ENCODE assay signal across 16 cellular contexts in genomic region chr11:70901951-70902521, GRCh38.
A peak's percentile ranks its signal among the peaks of the same experiment; 100 is the strongest.
DNase-seq lines count a peak whose midpoint lies in the region; ATAC-seq and TF ChIP-seq lines count a peak whose summit lies in the region.
"Had no signal": no experiment of that assay in that cellular context is flagged by ENCODE, and none has a peak within 500 bp of the region (broad histone marks: within the 10 kb centered on the region; RNA-seq: fewer than 3 reads in every experiment).

No MANE protein-coding gene starts in this region.

- no peaks in the 10 kb centered on the region for H3K36me3 ChIP-seq in esophagus squamous epithelium
- H3K36me3 ChIP-seq in neuronal stem cell (replicated peaks in 1 of 2; ENCODE audit: control insufficient read depth in 2 of 2, insufficient read depth in 2 of 2, low read length in 2 of 2), result no peaks in the 10 kb centered on the region
- no peaks in the 10 kb centered on the region for H3K36me3 ChIP-seq in smooth muscle cell (ENCODE audit: low read depth)

- H3K18ac ChIP-seq in neuronal stem cell (ENCODE audit: low read length), result no peak overlapping the region

- no peak overlapping the region for H2BK15ac ChIP-seq in neuronal stem cell (ENCODE audit: low read length)

- H3F3A ChIP-seq in smooth muscle cell (ENCODE audit: low read depth), result no peaks in the 10 kb centered on the region

- H3K4me3 ChIP-seq in esophagus squamous epithelium (no peak overlapping the region), neuronal stem cell (ENCODE audit: low read length in 2 of 2) (no peak overlapping the region), smooth muscle cell (no peak overlapping the region)

- ATAC-seq in esophagus mucosa, result no peak
- ATAC-seq in HG03457 (IDR thresholded peaks at IDR 0.05; ENCODE audit: unreplicated experiment), result no peak
- ATAC-seq: activated CD4-positive, CD25-positive, alpha-beta regulatory T cell treated with anti-CD3 and anti-CD28 coated beads, Interleukin-2, amount 50 U/mL, for 24 hours; left lobe of liver; natural killer cell had no signal

- no peak for TF ChIP-seq CTCF in esophagus squamous epithelium (IDR thresholded peaks at IDR 0.05)
- TF ChIP-seq CTCF in smooth muscle cell (IDR thresholded peaks at IDR 0.05; ENCODE audit: borderline replicate concordance, insufficient read depth, poor library complexity, severe bottlenecking), result no peak

- no peak overlapping the region for H2BK12ac ChIP-seq in neuronal stem cell (ENCODE audit: low read length)

- no peak overlapping the region for H2BK5ac ChIP-seq in neuronal stem cell (ENCODE audit: low read length)

- no peak overlapping the region for H3K23ac ChIP-seq in neuronal stem cell (ENCODE audit: low read depth, low read length, poor library complexity)

- in situ Hi-C loops in G401 (cut with HindIII; ENCODE audit: low sequenced_read_pairs), result no loop called here

- DNase-seq in G401 (ENCODE audit: low spot score), result peak; percentile 83
- DNase-seq in NCI-H510A (lab: John Stamatoyannopoulos, UW), result peak; percentile 25
- DNase-seq in esophagus squamous epithelium (lab: John Stamatoyannopoulos, UW), result no peak
- DNase-seq in neuronal stem cell (ENCODE audit: low spot score), result no peak
- DNase-seq in H4 (ENCODE audit: low spot score), result no peak
- no peak for DNase-seq in smooth muscle cell (lab: John Stamatoyannopoulos, UW; ENCODE audit: unreplicated experiment)
- DNase-seq: activated naive CD4-positive, alpha-beta T cell treated with anti-CD3 and anti-CD28 coated beads for 36 hours; AML-193; erythroblast; natural killer cell; NCI-H1694 treated with DMSO at 0.1 percent for 48 hours; NCI-H69 had no signal

- no peaks in the 10 kb centered on the region for H3K79me2 ChIP-seq in smooth muscle cell (ENCODE audit: low read depth)

- no peak for TF ChIP-seq POLR2A in esophagus squamous epithelium (IDR thresholded peaks at IDR 0.05)

- no peaks in the 10 kb centered on the region for H4K20me1 ChIP-seq in smooth muscle cell (ENCODE audit: low read depth)

- peak overlapping the region; percentile 70 for H2AFZ ChIP-seq in neuronal stem cell (ENCODE audit: low read length)
- H2AFZ ChIP-seq in smooth muscle cell (ENCODE audit: low read depth), result no peak overlapping the region

- peak overlapping the region; percentile 33 for H2AK5ac ChIP-seq in neuronal stem cell (ENCODE audit: low read depth, low read length)

- H4K8ac ChIP-seq in neuronal stem cell (ENCODE audit: low read depth, low read length), result no peak overlapping the region

- peak overlapping the region in 3 of 4 donors; percentile 54 to 73 (median 72) for H3K27ac ChIP-seq in esophagus squamous epithelium
- no peak overlapping the region for H3K27ac ChIP-seq in neuronal stem cell (replicated peaks; ENCODE audit: low read length)
- no peak overlapping the region for H3K27ac ChIP-seq in smooth muscle cell (ENCODE audit: low read depth)

- H3K9me3 ChIP-seq in esophagus squamous epithelium, result peaks cover 0 to 4% (median 3%) of the 10 kb centered on the region in 3 donors
- H3K9me3 ChIP-seq in neuronal stem cell (replicated peaks in 1 of 2; ENCODE audit: control insufficient read depth in 2 of 2, insufficient read depth in 1 of 2, low read depth in 1 of 2, low read length in 2 of 2), result peaks cover 3 to 4% of the 10 kb centered on the region in 2 donors
- no peaks in the 10 kb centered on the region for H3K9me3 ChIP-seq in smooth muscle cell (replicated peaks; ENCODE audit: low read depth)

- H3K4me2 ChIP-seq in neuronal stem cell (ENCODE audit: insufficient read depth, low read length, poor library complexity, severe bottlenecking), result no peak overlapping the region
- H3K4me2 ChIP-seq in smooth muscle cell, result no peak overlapping the region

- H3K79me1 ChIP-seq in neuronal stem cell (ENCODE audit: low read depth, low read length), result no peaks in the 10 kb centered on the region

- H4K91ac ChIP-seq in neuronal stem cell (ENCODE audit: low read depth, low read length, poor library complexity), result no peak overlapping the region

- H3K27me3 ChIP-seq in esophagus squamous epithelium (no peaks in the 10 kb centered on the region), neuronal stem cell (ENCODE audit: control insufficient read depth in 3 of 3, insufficient read depth in 3 of 3, low read depth in 1 of 3, low read length in 3 of 3) (no peaks in the 10 kb centered on the region), smooth muscle cell (ENCODE audit: low read depth) (no peaks in the 10 kb centered on the region)

- H2BK120ac ChIP-seq in neuronal stem cell (ENCODE audit: low read depth, low read length), result no peak overlapping the region

- H3K4me1 ChIP-seq in esophagus squamous epithelium, result no peaks in the 10 kb centered on the region
- H3K4me1 ChIP-seq in neuronal stem cell (ENCODE audit: control insufficient read depth in 2 of 2, insufficient read depth in 1 of 2, low read depth in 1 of 2, low read length in 2 of 2), result peaks cover 10 to 24% of the 10 kb centered on the region in 2 donors
- peaks cover 5% of the 10 kb centered on the region for H3K4me1 ChIP-seq in smooth muscle cell (ENCODE audit: low read depth)

- intact Hi-C loops in esophagus squamous epithelium (cut with DNase I), result no loop called here

- H3K14ac ChIP-seq in neuronal stem cell (ENCODE audit: low read length), result peak overlapping the region; percentile 25

- peak overlapping the region; percentile 70 for H3K4ac ChIP-seq in neuronal stem cell (ENCODE audit: low read length)

- 53 to 63% methylated on average over 9 to 11 of the region's 15 CpGs for WGBS in esophagus squamous epithelium, 2 donors
- no CpG with 5 or more reads among the region's 15 CpGs for WGBS in neuronal stem cell (ENCODE audit: extremely low coverage in 2 of 2, insufficient read length in 2 of 2, insufficient replicate concordance in 1 of 2), 2 donors
- WGBS in smooth muscle cell (ENCODE audit: low lambda C conversion rate), result 90% methylated on average over 15 of the region's 15 CpGs

- H3K9ac ChIP-seq in neuronal stem cell (ENCODE audit: low read depth, low read length, poor library complexity), result no peak overlapping the region
- H3K9ac ChIP-seq in smooth muscle cell (ENCODE audit: low read depth), result no peak overlapping the region

Comparison
In these comparisons a context has a peak if more than half of its experiments do, and no peak if none do; other contexts are left out.
1. DNase-seq: peak in G401 (single experiment) and NCI-H510A (single experiment); none in esophagus squamous epithelium (single experiment), neuronal stem cell (single experiment), H4 (single experiment) and smooth muscle cell (single experiment).
2. H3K27ac ChIP-seq: peak in esophagus squamous epithelium (3 of 4); none in neuronal stem cell (single experiment) and smooth muscle cell (single experiment).